8 cellular contexts compared by ENCODE assay signal in the genomic region with DNA sequence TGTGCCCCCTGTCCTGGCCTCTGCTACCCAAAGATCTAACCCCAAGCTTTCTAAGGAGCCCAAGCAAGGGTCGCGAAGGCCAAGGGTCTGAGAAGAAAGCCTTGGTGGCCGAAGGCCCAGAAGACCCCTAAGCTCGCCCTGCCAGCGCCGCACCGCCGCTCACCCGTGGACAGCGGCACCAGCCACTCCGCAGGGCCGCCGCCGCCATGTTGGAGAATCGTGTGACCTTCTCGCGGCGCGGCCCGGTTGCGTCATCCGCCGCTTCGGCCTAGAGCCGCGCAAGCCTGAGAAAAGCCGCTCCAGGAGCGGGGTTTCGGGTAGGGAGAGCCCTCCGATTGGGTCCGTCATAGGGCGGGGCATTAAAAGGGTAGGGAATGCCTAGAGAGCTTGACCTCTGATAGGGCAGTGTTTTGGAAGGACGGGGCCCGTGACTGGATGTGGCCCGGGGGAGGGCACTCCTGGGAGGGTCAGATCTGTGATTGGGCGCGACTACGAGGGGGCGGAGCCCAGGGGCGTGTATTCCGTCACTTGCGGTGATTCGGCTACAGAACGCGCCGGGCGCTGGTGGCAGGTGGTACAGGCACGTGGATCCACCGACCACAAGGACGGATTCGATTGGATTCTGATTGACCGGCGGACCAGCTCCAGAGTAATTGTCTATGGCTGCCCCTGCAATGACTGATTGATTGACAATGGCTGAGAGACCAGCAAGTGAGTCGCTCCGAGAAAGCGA. TPM values are rescaled to one million over a fixed set of nuclear protein-coding genes. Genes with fewer than 3 reads are reported as not detected.
DNase-seq lines count a peak whose midpoint lies in the region; ATAC-seq and TF ChIP-seq lines count a peak whose summit lies in the region.

A gene with protein sequence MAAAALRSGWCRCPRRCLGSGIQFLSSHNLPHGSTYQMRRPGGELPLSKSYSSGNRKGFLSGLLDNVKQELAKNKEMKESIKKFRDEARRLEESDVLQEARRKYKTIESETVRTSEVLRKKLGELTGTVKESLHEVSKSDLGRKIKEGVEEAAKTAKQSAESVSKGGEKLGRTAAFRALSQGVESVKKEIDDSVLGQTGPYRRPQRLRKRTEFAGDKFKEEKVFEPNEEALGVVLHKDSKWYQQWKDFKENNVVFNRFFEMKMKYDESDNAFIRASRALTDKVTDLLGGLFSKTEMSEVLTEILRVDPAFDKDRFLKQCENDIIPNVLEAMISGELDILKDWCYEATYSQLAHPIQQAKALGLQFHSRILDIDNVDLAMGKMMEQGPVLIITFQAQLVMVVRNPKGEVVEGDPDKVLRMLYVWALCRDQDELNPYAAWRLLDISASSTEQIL (minus strand): TSS at position 223 of the 733 bp plus-strand sequence. CDS start 15 bp downstream, at position 208.

- peak within 1 kb of the TSS; percentile 91 for H3K4me3 Mint-ChIP-seq in T-helper 1 cell treated with Interleukin-12 subunit alpha and Interleukin-12 subunit beta and Interleukin-4 antibody, amounts not matched to agents 30 μg/mL and 1 μg/mL, for 36 hours

- H3K27ac Mint-ChIP-seq in T-helper 1 cell treated with Interleukin-12 subunit alpha and Interleukin-12 subunit beta and Interleukin-4 antibody, amounts not matched to agents 30 μg/mL and 1 μg/mL, for 36 hours: peak within 1 kb of the TSS; percentile 97

- no peak for TF ChIP-seq CTCF in GM13977 (IDR thresholded peaks at IDR 0.05; ENCODE audit: extremely low read depth, insufficient read depth, missing control alignments)
- TF ChIP-seq CTCF in upper lobe of right lung (IDR thresholded peaks at IDR 0.05): no peak

- H3K4me3 ChIP-seq in upper lobe of right lung: peak within 1 kb of the TSS; percentile 92

- H3K27me3 Mint-ChIP-seq in T-helper 1 cell treated with Interleukin-12 subunit alpha and Interleukin-12 subunit beta and Interleukin-4 antibody, amounts not matched to agents 30 μg/mL and 1 μg/mL, for 36 hours (ENCODE audit: low read depth): no peaks in the 10 kb centered on the region

- peaks cover 17% of the 10 kb centered on the region for H3K4me1 Mint-ChIP-seq in T-helper 1 cell treated with Interleukin-12 subunit alpha and Interleukin-12 subunit beta and Interleukin-4 antibody, amounts not matched to agents 30 μg/mL and 1 μg/mL, for 36 hours (ENCODE audit: low read depth)

- H3K36me3 ChIP-seq in upper lobe of right lung: peaks cover 22% of the 10 kb centered on the region

- H3K27ac ChIP-seq in upper lobe of right lung: peak within 1 kb of the TSS; percentile 98

- intact Hi-C loops in left cardiac atrium (cut with DNase I) (loop anchor here (2.0 to 10.0 kb wide), 4 partner anchors 59 to 311 kb away; partner anchors contain the start of gene ELAVL1 (in 1 of the 2)), posterior vena cava (cut with DNase I) (no loop called here), upper lobe of right lung (cut with DNase I) (loop anchor here (10.0 kb wide), 1 partner anchor 311 kb away; no protein-coding TSS in a partner anchor)

- DNase-seq in GM13977 (ENCODE audit: low spot score) (peak; percentile 97), NCI-H1694 (lab: John Stamatoyannopoulos, UW) (peak; percentile 98), amniotic stem cell (lab: John Stamatoyannopoulos, UW) (peak; percentile 100), left cardiac atrium (peak; percentile 99), posterior vena cava (ENCODE audit: low spot score) (peak; percentile 100), upper lobe of right lung (peak; percentile 99)

- H3K9me3 ChIP-seq in upper lobe of right lung: no peaks in the 10 kb centered on the region

- in situ Hi-C loops in GM13977 (cut with MboI; ENCODE audit: low pct_unique_long_range_greater_than_20kb, low sequenced_read_pairs, unreplicated experiment): no loop called here

- no peaks in the 10 kb centered on the region for H3K27me3 ChIP-seq in upper lobe of right lung

- H3K36me3 Mint-ChIP-seq in T-helper 1 cell treated with Interleukin-12 subunit alpha and Interleukin-12 subunit beta and Interleukin-4 antibody, amounts not matched to agents 30 μg/mL and 1 μg/mL, for 36 hours (ENCODE audit: low read depth): peaks cover 9% of the 10 kb centered on the region

- H3K4me1 ChIP-seq in upper lobe of right lung: peaks cover 12% of the 10 kb centered on the region

- peak; percentile 95 for ATAC-seq in HG02884 (IDR thresholded peaks at IDR 0.05; ENCODE audit: unreplicated experiment)
- ATAC-seq in left cardiac atrium: peak; percentile 99 to 100
- ATAC-seq in upper lobe of right lung: peak; percentile 99

- H3K9me3 Mint-ChIP-seq in T-helper 1 cell treated with Interleukin-12 subunit alpha and Interleukin-12 subunit beta and Interleukin-4 antibody, amounts not matched to agents 30 μg/mL and 1 μg/mL, for 36 hours: no peaks in the 10 kb centered on the region

RNA-seq across cellular contexts. Expression of the gene that starts here (rescaled TPM):
- total RNA-seq in left cardiac atrium: 10 to 100 TPM; 70.6 to 73.8 TPM
- 10 to 100 TPM; 37.2 to 47.8 TPM for total RNA-seq in posterior vena cava
- total RNA-seq in upper lobe of right lung: 49.8 TPM

Comparison
In these comparisons a context has a peak if more than half of its experiments do, and no peak if none do; other contexts are left out.
1. Peak in every context shown above with its lines: DNase-seq, ATAC-seq, H3K4me3 ChIP-seq and H3K27ac ChIP-seq.
2. intact Hi-C loops: an anchor here in left cardiac atrium (2.0 to 10.0 kb wide) and upper lobe of right lung (10.0 kb wide); none called in posterior vena cava.